In the genomic region with DNA sequence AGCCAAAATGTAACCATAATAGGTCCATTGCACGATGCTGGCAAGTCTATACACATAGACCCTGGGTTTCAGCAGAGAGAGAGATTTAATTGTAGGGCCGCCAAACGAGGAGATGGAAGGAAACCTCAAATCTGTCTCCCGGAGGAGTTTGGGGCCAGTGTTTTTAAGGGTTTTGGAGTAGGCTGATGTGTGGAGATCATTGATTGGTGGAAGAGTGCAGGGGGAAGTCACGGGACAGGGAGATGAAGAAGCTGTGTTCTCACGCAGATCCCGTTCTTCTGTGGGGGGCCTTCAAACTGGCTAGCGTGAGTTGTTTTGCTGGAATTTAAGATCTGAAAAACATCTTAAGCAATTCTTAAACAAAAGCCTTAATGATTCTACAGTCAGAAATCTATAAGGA, we compare ENCODE assay signal across 23 cellular contexts.
DNase-seq lines count a peak whose midpoint lies in the region; ATAC-seq and TF ChIP-seq lines count a peak whose summit lies in the region.
"Had no signal": no experiment of that assay in that cellular context is flagged by ENCODE, and none has a peak within 500 bp of the region (broad histone marks: within the 10 kb centered on the region; RNA-seq: fewer than 3 reads in every experiment).

No MANE protein-coding gene starts in this region.

- H3K27ac Mint-ChIP-seq in stimulated activated effector memory CD8-positive, alpha-beta T cell treated with anti-CD3 and anti-CD28 coated beads, Interleukin-12 subunit alpha, Interleukin-12 subunit beta, amount 100 ng/mL, for 72 hours, result peak overlapping the region; percentile 23
- H3K27ac Mint-ChIP-seq: CD4-positive, alpha-beta T cell had no signal

- peak in 1 of 2 donors; percentile 23 for DNase-seq in cardiac muscle cell (ENCODE audit: low read depth in 1 of 2, low spot score in 1 of 2)
- no peak for DNase-seq in left ventricle myocardium inferior
- DNase-seq in fibroblast of mammary gland (ENCODE audit: low read depth), result peak; percentile 45
- DNase-seq in stimulated activated effector memory CD8-positive, alpha-beta T cell treated with anti-CD3 and anti-CD28 coated beads, Interleukin-12 subunit alpha, Interleukin-12 subunit beta, amount 100 ng/mL, for 72 hours (ENCODE audit: low spot score in 2 of 2), result no peak
- DNase-seq in activated CD4-positive, alpha-beta T cell treated with anti-CD3 and anti-CD28 coated beads for 4 hours, result no peak
- no peak for DNase-seq in Kasumi-1 (lab: John Stamatoyannopoulos, UW)
- DNase-seq in D341Med (ENCODE audit: low spot score), result no peak
- DNase-seq: 8988T; ACHN; CD4-positive, alpha-beta T cell; DMS53; MM.1S; NCI-H1048; NCI-H1694; NCI-H2029 treated with DMSO at 0.1 percent for 48 hours; NCI-H446 treated with DMSO at 0.1 percent for 48 hours; NCI-H526; NCI-H82; PC-9; SJCRH30 had no signal

- H3K27me3 ChIP-seq in cardiac muscle cell (no peaks in the 10 kb centered on the region), left ventricle myocardium inferior (ENCODE audit: low read depth) (no peaks in the 10 kb centered on the region)
- H3K27me3 ChIP-seq: SJCRH30 had no signal

- intact Hi-C loops in left ventricle myocardium inferior (cut with micrococcal nuclease), result no loop called here

- no peaks in the 10 kb centered on the region for H3K36me3 ChIP-seq in cardiac muscle cell
- H3K36me3 ChIP-seq in left ventricle myocardium inferior, result peaks cover 17% of the 10 kb centered on the region
- H3K36me3 ChIP-seq: SJCRH30 had no signal

- H3K4me1 ChIP-seq in cardiac muscle cell (ENCODE audit: low read depth) (peaks cover 25% of the 10 kb centered on the region), left ventricle myocardium inferior (no peaks in the 10 kb centered on the region)
- H3K4me1 ChIP-seq: SJCRH30 had no signal

- peak overlapping the region; percentile 76 for H3K27ac ChIP-seq in cardiac muscle cell
- H3K27ac ChIP-seq in left ventricle myocardium inferior (replicated peaks), result no peak overlapping the region
- H3K27ac ChIP-seq: PC-9, SJCRH30 had no signal

- no peak overlapping the region for H3K4me3 Mint-ChIP-seq in stimulated activated effector memory CD8-positive, alpha-beta T cell treated with anti-CD3 and anti-CD28 coated beads, Interleukin-12 subunit alpha, Interleukin-12 subunit beta, amount 100 ng/mL, for 72 hours
- H3K4me3 Mint-ChIP-seq: CD4-positive, alpha-beta T cell had no signal

- no peak for TF ChIP-seq CTCF in cardiac muscle cell (IDR thresholded peaks at IDR 0.05; ENCODE audit: low read depth, low read length)
- TF ChIP-seq CTCF in left ventricle myocardium inferior (IDR thresholded peaks at IDR 0.05; ENCODE audit: borderline replicate concordance), result no peak
- no peak for TF ChIP-seq CTCF in fibroblast of mammary gland (conservative IDR thresholded peaks at IDR 0.05; ENCODE audit: control insufficient read depth, insufficient read depth, low read depth, low read length)

- ATAC-seq in stimulated activated effector memory CD8-positive, alpha-beta T cell treated with anti-CD3 and anti-CD28 coated beads, Interleukin-12 subunit alpha, Interleukin-12 subunit beta, amount 100 ng/mL, for 72 hours, result no peak
- ATAC-seq: HepG2, K562, Right ventricle myocardium inferior had no signal

- H3K4me3 ChIP-seq in cardiac muscle cell, result no peak overlapping the region
- H3K4me3 ChIP-seq in left ventricle myocardium inferior, result no peak overlapping the region
- no peak overlapping the region for H3K4me3 ChIP-seq in fibroblast of mammary gland (ENCODE audit: control insufficient read depth, low read depth, low read length)
- H3K4me3 ChIP-seq: K562, PC-9, SJCRH30 had no signal

- H3K9me3 ChIP-seq in cardiac muscle cell (ENCODE audit: low read depth), result no peaks in the 10 kb centered on the region
- no peaks in the 10 kb centered on the region for H3K9me3 ChIP-seq in left ventricle myocardium inferior (replicated peaks)
- H3K9me3 ChIP-seq: SJCRH30 had no signal

- peaks cover 12% of the 10 kb centered on the region for H3K4me1 Mint-ChIP-seq in stimulated activated effector memory CD8-positive, alpha-beta T cell treated with anti-CD3 and anti-CD28 coated beads, Interleukin-12 subunit alpha, Interleukin-12 subunit beta, amount 100 ng/mL, for 72 hours

- no peaks in the 10 kb centered on the region for H3K36me3 Mint-ChIP-seq in stimulated activated effector memory CD8-positive, alpha-beta T cell treated with anti-CD3 and anti-CD28 coated beads, Interleukin-12 subunit alpha, Interleukin-12 subunit beta, amount 100 ng/mL, for 72 hours

- H3K9me3 Mint-ChIP-seq in stimulated activated effector memory CD8-positive, alpha-beta T cell treated with anti-CD3 and anti-CD28 coated beads, Interleukin-12 subunit alpha, Interleukin-12 subunit beta, amount 100 ng/mL, for 72 hours, result no peaks in the 10 kb centered on the region
- H3K9me3 Mint-ChIP-seq: CD4-positive, alpha-beta T cell had no signal
